Comparison of ENCODE assay signal across 19 cellular contexts in the genomic region with DNA sequence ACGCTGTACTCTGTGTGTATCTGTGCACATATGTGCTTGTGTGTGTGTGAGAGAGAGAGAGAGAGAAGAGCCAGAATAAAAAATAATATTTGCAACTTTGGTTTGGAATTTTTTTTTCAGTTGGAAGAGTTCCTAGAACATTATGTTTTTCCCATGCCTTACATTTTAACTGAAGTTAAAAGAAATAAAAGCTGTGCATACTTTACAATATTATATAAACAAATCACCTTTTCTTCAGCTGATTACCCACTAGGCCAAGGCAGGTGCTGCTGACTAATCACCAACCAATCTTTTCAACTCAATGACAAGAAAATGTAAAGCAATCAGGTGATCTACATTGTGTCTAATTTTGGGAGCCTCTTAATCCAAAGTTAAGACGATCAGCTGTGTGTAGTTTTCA.
"Had no signal": no experiment of that assay in that cellular context is flagged by ENCODE, and none has a peak within 500 bp of the region (broad histone marks: within the 10 kb centered on the region; RNA-seq: fewer than 3 reads in every experiment).

No MANE protein-coding gene starts in this region.

- ATAC-seq: activated CD8-positive, alpha-beta T cell treated with anti-CD3 and anti-CD28 coated beads for 36 hours; psoas muscle; SK-N-SH treated with all-trans-retinoic acid at 6 μM for 48 hours; stimulated activated effector memory CD8-positive, alpha-beta T cell treated with anti-CD3 and anti-CD28 coated beads, Interleukin-12 subunit alpha, Interleukin-12 subunit beta, amount 100 ng/mL, for 72 hours had no signal

- H3K36me3 Mint-ChIP-seq: activated naive CD8-positive, alpha-beta T cell; stimulated activated effector memory CD8-positive, alpha-beta T cell treated with anti-CD3 and anti-CD28 coated beads, Interleukin-12 subunit alpha, Interleukin-12 subunit beta, amount 100 ng/mL, for 72 hours had no signal

- H3K27me3 ChIP-seq: breast epithelium had no signal

- H3K27ac Mint-ChIP-seq: activated B cell treated with CpG ODN at 0.5 μM for 24 hours; activated CD8-positive, alpha-beta T cell treated with anti-CD3 and anti-CD28 coated beads for 36 hours; activated naive CD8-positive, alpha-beta T cell; stimulated activated effector memory CD8-positive, alpha-beta T cell treated with anti-CD3 and anti-CD28 coated beads, Interleukin-12 subunit alpha, Interleukin-12 subunit beta, amount 100 ng/mL, for 72 hours; T-helper 1 cell treated with Interleukin-12 subunit alpha and Interleukin-12 subunit beta and Interleukin-4 antibody, amounts not matched to agents 30 μg/mL and 1 μg/mL, for 36 hours had no signal

- H3K4me3 ChIP-seq: breast epithelium, psoas muscle had no signal

- H3K27ac ChIP-seq: psoas muscle had no signal

- DNase-seq: activated B cell treated with CpG ODN at 0.5 μM for 24 hours; activated CD4-positive, alpha-beta T cell treated with anti-CD3 and anti-CD28 coated beads for 48 hours; activated CD8-positive, alpha-beta memory T cell treated with anti-CD3 and anti-CD28 coated beads, Interleukin-2, amount 50 U/mL, for 4 hours; activated CD8-positive, alpha-beta T cell treated with anti-CD3 and anti-CD28 coated beads for 36 hours; activated gamma-delta T cell; activated T-cell treated with anti-CD3 and anti-CD28 coated beads, Interleukin-2, amount 50 U/mL, for 48 hours; amygdala; cerebellar nuclear complex; erythroblast; glutamatergic neuron; kidney glomerular epithelial cell; mesendoderm; psoas muscle; trophoblast cell had no signal

- H3K4me1 Mint-ChIP-seq: activated B cell treated with CpG ODN at 0.5 μM for 24 hours; stimulated activated effector memory CD8-positive, alpha-beta T cell treated with anti-CD3 and anti-CD28 coated beads, Interleukin-12 subunit alpha, Interleukin-12 subunit beta, amount 100 ng/mL, for 72 hours had no signal

- H3K4me1 ChIP-seq: breast epithelium, psoas muscle had no signal

- H3K36me3 ChIP-seq: breast epithelium had no signal

- H3K9me3 ChIP-seq: breast epithelium, psoas muscle had no signal

- H3K27me3 Mint-ChIP-seq: activated B cell treated with CpG ODN at 0.5 μM for 24 hours; activated CD8-positive, alpha-beta T cell treated with anti-CD3 and anti-CD28 coated beads for 36 hours had no signal

- H3K9me3 Mint-ChIP-seq: activated B cell treated with CpG ODN at 0.5 μM for 24 hours; activated CD8-positive, alpha-beta T cell treated with anti-CD3 and anti-CD28 coated beads for 36 hours; stimulated activated effector memory CD8-positive, alpha-beta T cell treated with anti-CD3 and anti-CD28 coated beads, Interleukin-12 subunit alpha, Interleukin-12 subunit beta, amount 100 ng/mL, for 72 hours; T-helper 1 cell treated with Interleukin-12 subunit alpha and Interleukin-12 subunit beta and Interleukin-4 antibody, amounts not matched to agents 30 μg/mL and 1 μg/mL, for 36 hours had no signal

- H3K4me3 Mint-ChIP-seq: activated B cell treated with CpG ODN at 0.5 μM for 24 hours; activated CD8-positive, alpha-beta T cell treated with anti-CD3 and anti-CD28 coated beads for 36 hours; activated naive CD8-positive, alpha-beta T cell; stimulated activated effector memory CD8-positive, alpha-beta T cell treated with anti-CD3 and anti-CD28 coated beads, Interleukin-12 subunit alpha, Interleukin-12 subunit beta, amount 100 ng/mL, for 72 hours; T-helper 1 cell treated with Interleukin-12 subunit alpha and Interleukin-12 subunit beta and Interleukin-4 antibody, amounts not matched to agents 30 μg/mL and 1 μg/mL, for 36 hours had no signal
